In the genomic region with DNA sequence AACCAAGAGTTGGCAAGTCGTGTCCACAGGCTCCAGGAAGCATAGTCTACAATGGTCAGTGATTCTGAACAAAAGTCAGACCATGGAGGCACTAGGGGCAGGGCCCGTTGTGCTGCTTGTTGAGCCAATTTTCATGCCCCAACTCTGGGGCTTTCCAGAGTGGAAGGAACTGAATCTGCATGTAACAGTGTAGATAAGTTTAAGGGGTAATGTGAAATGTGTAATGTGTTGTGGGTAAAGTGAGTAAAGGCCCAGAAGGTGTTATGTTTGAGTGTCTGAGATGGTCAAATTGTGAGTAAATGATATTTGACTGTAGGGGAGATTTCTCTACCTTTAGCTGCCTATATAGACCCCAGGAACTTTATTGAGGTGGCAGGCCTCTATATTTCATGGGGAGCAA, we compare ENCODE assay signal across 33 cellular contexts.
"Had no signal": no experiment of that assay in that cellular context is flagged by ENCODE, and none has a peak within 500 bp of the region (broad histone marks: within the 10 kb centered on the region; RNA-seq: fewer than 3 reads in every experiment).

No MANE protein-coding gene starts in this region.

- H3K36me3 Mint-ChIP-seq: activated CD4-positive, alpha-beta memory T cell treated with anti-CD3 and anti-CD28 coated beads for 36 hours; activated naive CD4-positive, alpha-beta T cell treated with anti-CD3 and anti-CD28 coated beads, Interleukin-2, amount 50 U/mL, for 72 hours; activated naive CD8-positive, alpha-beta T cell treated with anti-CD3 and anti-CD28 coated beads for 36 hours had no signal

- H3K9me3 Mint-ChIP-seq: activated B cell treated with CpG ODN at 0.5 μM for 24 hours; activated CD4-positive, alpha-beta memory T cell treated with anti-CD3 and anti-CD28 coated beads for 36 hours; activated CD4-positive, alpha-beta T cell treated with anti-CD3 and anti-CD28 coated beads, Interleukin-2, amount 10 ng/mL, durations not matched to agents 24 days and 14 days; activated CD8-positive, alpha-beta T cell treated with anti-CD3 and anti-CD28 coated beads for 36 hours; activated naive CD4-positive, alpha-beta T cell treated with anti-CD3 and anti-CD28 coated beads for 36 hours; activated naive CD4-positive, alpha-beta T cell treated with anti-CD3 and anti-CD28 coated beads, Interleukin-2, amount 50 U/mL, for 72 hours; activated naive CD8-positive, alpha-beta T cell treated with anti-CD3 and anti-CD28 coated beads for 36 hours; activated T-cell treated with anti-CD3 and anti-CD28 coated beads, Interleukin-2, amount 50 U/mL, for 4 hours; activated T-cell treated with anti-CD3 and anti-CD28 coated beads, Interleukin-2, amount 50 U/mL, for 72 hours; activated T-helper 1 cell treated with anti-CD3 and anti-CD28 coated beads, Interleukin-12 subunit alpha, Interleukin-12 subunit beta, Interleukin-2, Interleukin-4 antibody, amounts not matched to agents 30 ng/mL and 10 ng/mL and 1 ng/mL, durations not matched to agents 14 hours and 24 hours and 36 hours; activated T-helper 17 cell treated with anti-CD3 and anti-CD28 coated beads, Interleukin-2, amount 50 U/mL, for 72 hours; T-helper 1 cell treated with Interleukin-12 subunit alpha and Interleukin-12 subunit beta and Interleukin-4 antibody, amounts not matched to agents 30 μg/mL and 1 μg/mL, for 36 hours; T-helper 2 cell treated with Interferon-gamma antibody and Interleukin-4, amounts not matched to agents 5 μg/mL and 100 μg/mL, for 36 hours had no signal

- H3K27ac Mint-ChIP-seq: activated B cell treated with CpG ODN at 0.5 μM for 24 hours; activated CD4-positive, alpha-beta memory T cell treated with anti-CD3 and anti-CD28 coated beads for 36 hours; activated CD4-positive, alpha-beta T cell treated with anti-CD3 and anti-CD28 coated beads, Interleukin-2, amount 10 ng/mL, durations not matched to agents 24 days and 14 days; activated CD8-positive, alpha-beta T cell treated with anti-CD3 and anti-CD28 coated beads for 36 hours; activated naive CD4-positive, alpha-beta T cell treated with anti-CD3 and anti-CD28 coated beads for 36 hours; activated naive CD4-positive, alpha-beta T cell treated with anti-CD3 and anti-CD28 coated beads, Interleukin-2, amount 50 U/mL, for 72 hours; activated naive CD8-positive, alpha-beta T cell treated with anti-CD3 and anti-CD28 coated beads for 36 hours; activated T-cell treated with anti-CD3 and anti-CD28 coated beads, Interleukin-2, amount 50 U/mL, for 72 hours; activated T-helper 1 cell treated with anti-CD3 and anti-CD28 coated beads, Interleukin-12 subunit alpha, Interleukin-12 subunit beta, Interleukin-2, Interleukin-4 antibody, amounts not matched to agents 30 ng/mL and 10 ng/mL and 1 ng/mL, durations not matched to agents 14 hours and 24 hours and 36 hours; activated T-helper 17 cell treated with anti-CD3 and anti-CD28 coated beads, Interleukin-2, amount 50 U/mL, for 72 hours; T-helper 1 cell treated with Interleukin-12 subunit alpha and Interleukin-12 subunit beta and Interleukin-4 antibody, amounts not matched to agents 30 μg/mL and 1 μg/mL, for 36 hours; T-helper 2 cell treated with Interferon-gamma antibody and Interleukin-4, amounts not matched to agents 5 μg/mL and 100 μg/mL, for 36 hours had no signal

- ATAC-seq: activated CD8-positive, alpha-beta T cell treated with anti-CD3 and anti-CD28 coated beads for 36 hours; activated naive CD4-positive, alpha-beta T cell treated with anti-CD3 and anti-CD28 coated beads, Interleukin-2, amount 50 U/mL, for 72 hours; activated T-cell treated with anti-CD3 and anti-CD28 coated beads, Interleukin-2, amount 50 U/mL, for 4 hours; activated T-cell treated with anti-CD3 and anti-CD28 coated beads, Interleukin-2, amount 50 U/mL, for 72 hours; activated T-helper 17 cell treated with anti-CD3 and anti-CD28 coated beads, Interleukin-2, amount 50 U/mL, for 72 hours; body of pancreas had no signal

- H3K4me3 Mint-ChIP-seq: activated B cell treated with CpG ODN at 0.5 μM for 24 hours; activated CD4-positive, alpha-beta memory T cell treated with anti-CD3 and anti-CD28 coated beads for 36 hours; activated CD4-positive, alpha-beta T cell treated with anti-CD3 and anti-CD28 coated beads, Interleukin-2, amount 10 ng/mL, durations not matched to agents 24 days and 14 days; activated CD8-positive, alpha-beta T cell treated with anti-CD3 and anti-CD28 coated beads for 36 hours; activated naive CD4-positive, alpha-beta T cell treated with anti-CD3 and anti-CD28 coated beads for 36 hours; activated naive CD8-positive, alpha-beta T cell treated with anti-CD3 and anti-CD28 coated beads for 36 hours; activated T-cell treated with anti-CD3 and anti-CD28 coated beads, Interleukin-2, amount 50 U/mL, for 4 hours; activated T-cell treated with anti-CD3 and anti-CD28 coated beads, Interleukin-2, amount 50 U/mL, for 72 hours; activated T-helper 1 cell treated with anti-CD3 and anti-CD28 coated beads, Interleukin-12 subunit alpha, Interleukin-12 subunit beta, Interleukin-2, Interleukin-4 antibody, amounts not matched to agents 30 ng/mL and 10 ng/mL and 1 ng/mL, durations not matched to agents 14 hours and 24 hours and 36 hours; activated T-helper 17 cell treated with anti-CD3 and anti-CD28 coated beads, Interleukin-2, amount 50 U/mL, for 72 hours; T-helper 1 cell treated with Interleukin-12 subunit alpha and Interleukin-12 subunit beta and Interleukin-4 antibody, amounts not matched to agents 30 μg/mL and 1 μg/mL, for 36 hours; T-helper 2 cell treated with Interferon-gamma antibody and Interleukin-4, amounts not matched to agents 5 μg/mL and 100 μg/mL, for 36 hours had no signal

- H3K4me1 Mint-ChIP-seq: activated B cell treated with CpG ODN at 0.5 μM for 24 hours; activated CD4-positive, alpha-beta T cell treated with anti-CD3 and anti-CD28 coated beads, Interleukin-2, amount 10 ng/mL, durations not matched to agents 24 days and 14 days; activated naive CD8-positive, alpha-beta T cell treated with anti-CD3 and anti-CD28 coated beads for 36 hours; activated T-helper 17 cell treated with anti-CD3 and anti-CD28 coated beads, Interleukin-2, amount 50 U/mL, for 72 hours had no signal

- DNase-seq: activated B cell treated with CpG ODN at 0.5 μM for 24 hours; activated CD4-positive, alpha-beta memory T cell treated with anti-CD3 and anti-CD28 coated beads for 36 hours; activated CD4-positive, alpha-beta T cell treated with anti-CD3 and anti-CD28 coated beads for 4 hours; activated CD4-positive, alpha-beta T cell treated with anti-CD3 and anti-CD28 coated beads, Interleukin-2, amount 10 ng/mL, durations not matched to agents 24 days and 14 days; activated CD4-positive, alpha-beta T cell treated with anti-CD3 and anti-CD28 coated beads, Interleukin-2, amount 50 U/mL, for 1 hour; activated CD4-positive, alpha-beta T cell treated with anti-CD3 and anti-CD28 coated beads, Interleukin-2, amount 50 U/mL, for 4 hours; activated CD4-positive, CD25-positive, alpha-beta regulatory T cell treated with anti-CD3 and anti-CD28 coated beads, Interleukin-2, amount 50 U/mL, for 72 hours; activated CD8-positive, alpha-beta memory T cell treated with anti-CD3 and anti-CD28 coated beads, Interleukin-2, amount 50 U/mL, for 4 hours; activated CD8-positive, alpha-beta T cell treated with anti-CD3 and anti-CD28 coated beads for 36 hours; activated effector memory CD4-positive, alpha-beta T cell treated with anti-CD3 and anti-CD28 coated beads, Interleukin-2, amount 50 U/mL, for 16 hours; activated gamma-delta T cell treated with Interleukin-2 at 50 U/mL for 16 hours; activated naive CD4-positive, alpha-beta T cell; activated naive CD4-positive, alpha-beta T cell treated with anti-CD3 and anti-CD28 coated beads for 36 hours; activated naive CD4-positive, alpha-beta T cell treated with anti-CD3 and anti-CD28 coated beads, Interleukin-2, amount 50 U/mL, for 16 hours; activated naive CD8-positive, alpha-beta T cell treated with anti-CD3 and anti-CD28 coated beads for 36 hours; activated T-cell treated with anti-CD3 and anti-CD28 coated beads for 4 hours; activated T-cell treated with anti-CD3 and anti-CD28 coated beads, Interleukin-2, amount 50 U/mL, for 1 hour; activated T-cell treated with anti-CD3 and anti-CD28 coated beads, Interleukin-2, amount 50 U/mL, for 4 hours; activated T-cell treated with anti-CD3 and anti-CD28 coated beads, Interleukin-2, amount 50 U/mL, for 72 hours; adrenal gland; amniotic stem cell; aorta; body of pancreas; brain microvascular endothelial cell; central memory CD4-positive, alpha-beta T cell; T-helper 1 cell; T-helper 2 cell; T-helper 9 cell had no signal

- H3K27me3 Mint-ChIP-seq: activated B cell treated with CpG ODN at 0.5 μM for 24 hours; activated CD4-positive, alpha-beta memory T cell treated with anti-CD3 and anti-CD28 coated beads for 36 hours; activated CD4-positive, alpha-beta T cell treated with anti-CD3 and anti-CD28 coated beads, Interleukin-2, amount 10 ng/mL, durations not matched to agents 24 days and 14 days; activated CD8-positive, alpha-beta T cell treated with anti-CD3 and anti-CD28 coated beads for 36 hours; activated naive CD8-positive, alpha-beta T cell treated with anti-CD3 and anti-CD28 coated beads for 36 hours; activated T-helper 17 cell treated with anti-CD3 and anti-CD28 coated beads, Interleukin-2, amount 50 U/mL, for 72 hours had no signal
